In the genomic region with DNA sequence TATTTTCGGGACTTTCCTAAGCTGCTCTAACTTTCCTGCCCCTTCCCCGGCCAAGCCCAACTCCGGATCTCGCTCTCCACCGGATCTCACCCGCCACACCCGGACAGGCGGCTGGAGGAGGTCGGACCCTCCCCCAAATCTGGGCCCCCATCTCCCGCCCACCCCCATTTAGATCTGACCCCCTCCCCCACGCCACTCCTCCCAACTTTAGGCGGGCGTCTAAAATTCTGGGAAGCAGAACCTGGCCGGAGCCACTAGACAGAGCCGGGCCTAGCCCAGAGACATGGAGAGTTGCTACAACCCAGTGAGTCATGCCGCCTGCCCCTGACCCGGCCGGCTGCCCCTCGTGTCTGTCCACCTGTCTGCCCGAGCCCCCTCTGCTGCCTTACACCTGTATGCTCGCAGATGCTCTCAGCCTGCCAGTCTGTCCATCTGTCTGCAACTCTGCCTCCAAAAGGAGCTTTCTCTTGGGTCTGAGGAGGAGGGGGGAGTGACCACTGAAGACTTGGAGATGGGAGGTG, we compare ENCODE assay signal across 8 cellular contexts. TPM values are rescaled to one million over a fixed set of nuclear protein-coding genes. Genes with fewer than 3 reads are reported as not detected.
DNase-seq lines count a peak whose midpoint lies in the region; ATAC-seq and TF ChIP-seq lines count a peak whose summit lies in the region.

A gene (plus strand): TSS at position 29 of the 521 bp plus-strand sequence. CDS start 255 bp downstream, at position 284.

- H3K4me1 Mint-ChIP-seq in endodermal cell (peaks cover 20% of the 10 kb centered on the region), naive B cell (peaks cover 38 to 57% (median 56%) of the 10 kb centered on the region in 3 donors)

- H3K4me3 ChIP-seq in DOHH2 (ENCODE audit: low read length) (peak within 1 kb of the TSS; percentile 86), PC-9 (peak within 1 kb of the TSS; percentile 77), endodermal cell (ENCODE audit: low read length) (peak within 1 kb of the TSS; percentile 89)

- intact Hi-C loops in PC-9 (cut with micrococcal nuclease; ENCODE audit: unreplicated experiment): loop anchor here (2.0 to 10.0 kb wide), 2 partner anchors 27 to 249 kb away; a partner anchor contains a TSS

- peak within 1 kb of the TSS; percentile 72 for H3K27ac Mint-ChIP-seq in endodermal cell
- H3K27ac Mint-ChIP-seq in naive B cell: peak within 1 kb of the TSS; percentile 100

- no peaks in the 10 kb centered on the region for H3K9me2 ChIP-seq in DOHH2 (replicated peaks; ENCODE audit: control insufficient read depth, low read length)
- no peaks in the 10 kb centered on the region for H3K9me2 ChIP-seq in PC-9 (ENCODE audit: insufficient read depth)

- POLR2A ChIA-PET in PC-9 (lab: Charles Lee; ENCODE audit: unreplicated experiment): interaction anchor here (0.6 to 0.7 kb wide), 2 partner anchors 8 to 317 kb away, joined by 6 to 13 read pairs; no protein-coding TSS in a partner anchor

- H4K20me1 ChIP-seq in DOHH2 (ENCODE audit: control insufficient read depth, insufficient read depth, low read depth, low read length) (no peaks in the 10 kb centered on the region), PC-9 (ENCODE audit: insufficient read depth) (no peaks in the 10 kb centered on the region)

- 3 to 7% methylated on average over 5 to 20 of the region's 21 CpGs for WGBS in endodermal cell (ENCODE audit: insufficient coverage in 1 of 2, insufficient read length in 1 of 2), 2 experiments

- BruUV-seq in PC-9 (replicated peaks; lab: Mats Ljungman, UMichigan): no TSS peak

- no peaks in the 10 kb centered on the region for H3K9me3 Mint-ChIP-seq in endodermal cell
- H3K9me3 Mint-ChIP-seq in naive B cell: no peaks in the 10 kb centered on the region

- peaks cover 6% of the 10 kb centered on the region; the same call in 1 of the 2 replicates for H3K79me2 ChIP-seq in DOHH2 (ENCODE audit: control insufficient read depth, low read length)
- H3K79me2 ChIP-seq in PC-9 (ENCODE audit: low read depth): peaks cover 5% of the 10 kb centered on the region; the same call in 1 of the 2 replicates

- H3K36me3 Mint-ChIP-seq in endodermal cell (ENCODE audit: low read depth) (peaks cover 15% of the 10 kb centered on the region), naive B cell (peaks cover 0 to 8% of the 10 kb centered on the region in 2 donors)

- H3K27ac ChIP-seq in DOHH2 (ENCODE audit: low read depth, low read length) (peak within 1 kb of the TSS; percentile 76), PC-9 (peak within 1 kb of the TSS; percentile 49), endodermal cell (ENCODE audit: low read depth, low read length) (no peak within 1 kb of the TSS)

- no peak for ATAC-seq in naive B cell (ENCODE audit: low read depth in 2 of 2)
- ATAC-seq in GM21737 (IDR thresholded peaks at IDR 0.05; ENCODE audit: unreplicated experiment): no peak
- ATAC-seq in HG02798 (IDR thresholded peaks at IDR 0.05; ENCODE audit: poor library complexity, unreplicated experiment): no peak

- DNase-seq in PC-9 (no peak), endodermal cell (no peak), naive B cell (no peak), SKM-1 treated with dmso at 0.1 percent for 144 hours (lab: John Stamatoyannopoulos, UW; ENCODE audit: unreplicated experiment) (no peak), nucleus accumbens (lab: John Stamatoyannopoulos, UW) (no peak)

- H3K4me2 ChIP-seq in DOHH2 (ENCODE audit: low read length): peak within 1 kb of the TSS; percentile 91
- peak within 1 kb of the TSS; percentile 95 for H3K4me2 ChIP-seq in PC-9

- H3K27me3 Mint-ChIP-seq in endodermal cell (ENCODE audit: insufficient read depth): peaks cover 28% of the 10 kb centered on the region
- no peaks in the 10 kb centered on the region for H3K27me3 Mint-ChIP-seq in naive B cell

- peak within 1 kb of the TSS; percentile 59 for H3K9ac ChIP-seq in endodermal cell (ENCODE audit: extremely low read depth, low read length, poor library complexity, severe bottlenecking)

- H3K27me3 ChIP-seq in DOHH2 (ENCODE audit: control insufficient read depth, low read length) (peaks cover 14% of the 10 kb centered on the region), PC-9 (ENCODE audit: insufficient read depth, low read depth) (no peaks in the 10 kb centered on the region), endodermal cell (ENCODE audit: control insufficient read depth, insufficient read depth, low read length, poor library complexity, severe bottlenecking) (peaks cover 11% of the 10 kb centered on the region)

- CTCF ChIA-PET in PC-9 (lab: Charles Lee): interaction anchor here (0.5 to 0.7 kb wide), 9 partner anchors 9 to 196 kb away, joined by 3 to 12 read pairs (median 4); a partner anchor contains a TSS

- TF ChIP-seq CTCF in DOHH2 (IDR thresholded peaks at IDR 0.05; ENCODE audit: low read depth, low read length, poor library complexity, severe bottlenecking): no peak
- no peak for TF ChIP-seq CTCF in PC-9 (conservative IDR thresholded peaks at IDR 0.05)
- no peak for TF ChIP-seq CTCF in endodermal cell (conservative IDR thresholded peaks at IDR 0.05)

- H3K9me3 ChIP-seq in DOHH2 (ENCODE audit: control insufficient read depth, insufficient read depth, low read length) (no peaks in the 10 kb centered on the region), PC-9 (ENCODE audit: insufficient read depth, low read depth) (no peaks in the 10 kb centered on the region), endodermal cell (ENCODE audit: control insufficient read depth, low read length) (no peaks in the 10 kb centered on the region)

- peak within 1 kb of the TSS; percentile 70 for H3K4me3 Mint-ChIP-seq in endodermal cell
- H3K4me3 Mint-ChIP-seq in naive B cell: peak within 1 kb of the TSS; percentile 92 to 99 (median 98)

- H3K36me3 ChIP-seq in DOHH2 (ENCODE audit: control insufficient read depth, low read length) (peaks cover 8% of the 10 kb centered on the region; the same call in 1 of the 2 replicates), PC-9 (ENCODE audit: low read depth) (no peaks in the 10 kb centered on the region), endodermal cell (ENCODE audit: control insufficient read depth, insufficient read depth, low read length) (peaks cover 16% of the 10 kb centered on the region)

- H3K4me1 ChIP-seq in DOHH2 (ENCODE audit: control insufficient read depth, low read length): peaks cover 27% of the 10 kb centered on the region
- H3K4me1 ChIP-seq in PC-9 (replicated peaks; ENCODE audit: insufficient read depth): 0 out of 2 replicates have a peak, but pooled peaks cover 6% of the 10 kb centered on the region
- H3K4me1 ChIP-seq in endodermal cell (ENCODE audit: control insufficient read depth, insufficient read depth, low read length): peaks cover 7% of the 10 kb centered on the region

- 0 out of 2 replicates have a peak, but pooled peaks cover 2% of the 10 kb centered on the region for H3F3A ChIP-seq in DOHH2 (ENCODE audit: control insufficient read depth, insufficient read depth)
- no peaks in the 10 kb centered on the region; the same call in 1 of the 2 replicates for H3F3A ChIP-seq in PC-9 (ENCODE audit: insufficient read depth, low read depth)

- peak within 1 kb of the TSS; percentile 89 for H2AFZ ChIP-seq in PC-9

RNA-seq across cellular contexts. Expression of the gene that starts here (rescaled TPM):
- total RNA-seq in PC-9 (2021) (26.3 and 30.8 TPM in 2 replicates), endodermal cell (10 to 100 TPM; 28.7 to 45.2 TPM)
- polyA plus RNA-seq in endodermal cell (2013, experiment 1 of 2): 19.9 TPM
- polyA plus RNA-seq in endodermal cell (2013, experiment 2 of 2): 19.9 TPM
- 10 to 100 TPM; 24.2 to 49.4 (median 34.7) TPM for polyA plus RNA-seq in naive B cell (ENCODE audit: low read depth in 6 of 6)
